8 cellular contexts compared by ENCODE assay signal in genomic region chr2:206159346-206160123, GRCh38.
DNase-seq lines count a peak whose midpoint lies in the region; ATAC-seq lines count a peak whose summit lies in the region.

TSS of gene EEF1B2 (plus strand) at chr2:206159895. CDS start at chr2:206159980, 85 bp downstream.
TSS of gene NDUFS1 (minus strand) at chr2:206159444. CDS start at chr2:206153678, 5,766 bp downstream.

- DNase-seq in C1 segment of cervical spinal cord (lab: John Stamatoyannopoulos, UW): peak; percentile 67 to 98 (median 96)
- peak; percentile 93 for DNase-seq in NCI-H748 treated with DMSO at 0.1 percent for 48 hours (lab: John Stamatoyannopoulos, UW)
- peak; percentile 86 to 96 for DNase-seq in activated CD4-positive, alpha-beta T cell treated with anti-CD3 and anti-CD28 coated beads, Interleukin-2, amount 50 U/mL, for 24 hours (ENCODE audit: low read depth in 1 of 2, low spot score in 1 of 2)
- peak; percentile 99 for DNase-seq in dedifferentiated amniotic fluid mesenchymal stem cell (ENCODE audit: extremely low spot score)
- DNase-seq in left kidney (ENCODE audit: low read depth, low spot score): peak; percentile 99
- peak; percentile 96 to 97 for DNase-seq in stimulated activated CD4-positive, alpha-beta T cell treated with anti-CD3 and anti-CD28 coated beads, Interleukin-2, amount 100 ng/mL, for 24 hours

- ATAC-seq in GM19372 (IDR thresholded peaks at IDR 0.05; ENCODE audit: low read depth, unreplicated experiment): peak; percentile 89
- peak; percentile 88 for ATAC-seq in HG03558 (IDR thresholded peaks at IDR 0.05; ENCODE audit: extremely low read depth, unreplicated experiment)

Comparison
In these comparisons a context has a peak if more than half of its experiments do, and no peak if none do; other contexts are left out.
1. Peak in every context shown above with its lines: DNase-seq and ATAC-seq.